29 cellular contexts compared by ENCODE assay signal in the genomic region with DNA sequence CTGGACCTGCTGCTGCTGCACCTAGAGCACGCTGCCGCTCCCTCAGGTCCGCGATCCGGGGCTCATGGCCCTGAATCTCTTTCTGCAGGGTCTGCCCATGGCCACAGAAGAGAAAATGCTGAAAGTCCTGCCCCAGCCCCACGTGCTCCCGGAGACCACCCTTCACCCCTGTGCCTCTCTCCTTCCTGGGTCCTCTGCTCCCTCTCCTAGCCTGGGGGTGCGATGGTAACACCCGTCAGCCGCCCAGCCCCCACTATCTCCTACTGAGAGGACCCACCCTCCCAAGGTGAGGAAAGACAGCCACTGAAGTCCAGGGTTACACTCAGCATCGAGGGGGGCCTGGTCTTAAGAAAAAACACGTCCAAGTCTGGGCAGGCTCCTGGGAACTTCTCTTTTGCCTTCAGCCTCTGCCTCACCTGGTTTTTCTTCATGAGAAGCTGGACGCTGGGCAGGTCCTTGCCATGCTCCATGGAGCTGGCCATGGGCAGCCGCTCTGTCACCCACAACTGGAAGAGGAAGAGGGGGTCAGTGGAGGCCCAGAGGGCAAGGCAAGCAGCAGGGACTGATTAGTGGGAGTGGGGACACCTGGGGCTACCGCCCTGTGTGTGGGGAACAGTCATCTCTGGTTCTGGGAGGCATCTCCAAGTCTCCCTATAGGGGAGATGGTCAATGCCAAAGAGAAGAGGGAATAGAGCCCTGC. TPM values are rescaled to one million over a fixed set of nuclear protein-coding genes. Genes with fewer than 3 reads are reported as not detected.
A peak's percentile ranks its signal among the peaks of the same experiment; 100 is the strongest.
DNase-seq lines count a peak whose midpoint lies in the region; FAIRE-seq and TF ChIP-seq lines count a peak whose summit lies in the region.
"Had no signal": no experiment of that assay in that cellular context is flagged by ENCODE, and none has a peak within 500 bp of the region (broad histone marks: within the 10 kb centered on the region; RNA-seq: fewer than 3 reads in every experiment).

No MANE protein-coding gene starts in this region.

- peaks cover 0 to 7% of the 10 kb centered on the region in 2 experiments for H4K20me1 ChIP-seq in H1 (replicated peaks in 1 of 2; ENCODE audit: control insufficient read depth in 1 of 2, insufficient read depth in 2 of 2, low read length in 2 of 2)

- H3K9me3 ChIP-seq in A673 (ENCODE audit: low read depth, low read length, poor library complexity, severe bottlenecking) (no peaks in the 10 kb centered on the region), H1 (ENCODE audit: insufficient read depth in 2 of 2, low read depth in 1 of 2, low read length in 1 of 2) (no peaks in the 10 kb centered on the region), neuronal stem cell (replicated peaks in 1 of 2; ENCODE audit: control insufficient read depth in 2 of 2, insufficient read depth in 1 of 2, low read depth in 1 of 2, low read length in 2 of 2) (peaks cover 0 to 4% of the 10 kb centered on the region in 2 donors), tibial artery (no peaks in the 10 kb centered on the region)
- H3K9me3 ChIP-seq: Caco-2 had no signal

- no peak overlapping the region for H4K91ac ChIP-seq in H1 (replicated peaks; ENCODE audit: insufficient read length, low read length)
- H4K91ac ChIP-seq in neuronal stem cell (ENCODE audit: low read depth, low read length, poor library complexity), result no peak overlapping the region

- POLR2A ChIA-PET in A673 (lab: Charles Lee; ENCODE audit: low non-redundant PET) (no interaction called here), RWPE1 (lab: Yijun Ruan, JAX; ENCODE audit: low non-redundant PET) (no interaction called here), H1 (lab: Charles Lee; ENCODE audit: partially characterized antibody) (interaction anchor here (0.6 to 1.6 kb wide), 4 partner anchors 9 to 134 kb away, joined by 3 to 4 read pairs (median 4); partner anchors contain the start of gene RBM4B)

- H3K4me2 ChIP-seq in H1 (ENCODE audit: insufficient read depth in 1 of 2, low read depth in 2 of 2, low read length in 2 of 2), result no peak overlapping the region
- H3K4me2 ChIP-seq in neuronal stem cell (ENCODE audit: insufficient read depth, low read length, poor library complexity, severe bottlenecking), result no peak overlapping the region
- H3K4me2 ChIP-seq: PC-9 had no signal

- no peak for TF ChIP-seq POLR2A in H1 (IDR thresholded peaks at IDR 0.05; ENCODE audit: control extremely low read depth in 1 of 2, low read depth in 2 of 2, low read length in 2 of 2)

- H3K18ac ChIP-seq in H1 (ENCODE audit: extremely low read depth, low read length) (no peak overlapping the region), neuronal stem cell (ENCODE audit: low read length) (no peak overlapping the region)

- H3K36me3 ChIP-seq in A673 (ENCODE audit: insufficient read depth, low read length, poor library complexity, severe bottlenecking) (no peaks in the 10 kb centered on the region), H1 (ENCODE audit: control insufficient read depth in 2 of 4, insufficient read depth in 4 of 4, low read length in 3 of 4) (peaks cover 36 to 64% (median 56%) of the 10 kb centered on the region in 4 experiments), neuronal stem cell (replicated peaks in 1 of 2; ENCODE audit: control insufficient read depth in 2 of 2, insufficient read depth in 2 of 2, low read length in 2 of 2) (peaks cover 61 to 84% of the 10 kb centered on the region in 2 donors), tibial artery (peaks cover 0 to 35% (median 0%) of the 10 kb centered on the region in 3 donors)

- H3K27me3 ChIP-seq in A673 (replicated peaks; ENCODE audit: insufficient read depth, low read depth, low read length, poor library complexity) (no peaks in the 10 kb centered on the region), H1 (replicated peaks in 1 of 4; ENCODE audit: control insufficient read depth in 3 of 4, extremely low read depth in 1 of 4, insufficient read depth in 3 of 4, low read length in 3 of 4) (no peaks in the 10 kb centered on the region), neuronal stem cell (ENCODE audit: control insufficient read depth in 3 of 3, insufficient read depth in 3 of 3, low read depth in 1 of 3, low read length in 3 of 3) (no peaks in the 10 kb centered on the region), tibial artery (peaks cover 0 to 5% of the 10 kb centered on the region in 2 donors)

- no peak overlapping the region for H3K27ac ChIP-seq in A673 (ENCODE audit: low read depth, low read length, poor library complexity, severe bottlenecking)
- peak overlapping the region; percentile 88 for H3K27ac ChIP-seq in RWPE1
- H3K27ac ChIP-seq in H1 (ENCODE audit: low read depth, low read length), result no peak overlapping the region
- no peak overlapping the region for H3K27ac ChIP-seq in neuronal stem cell (replicated peaks; ENCODE audit: low read length)
- no peak overlapping the region for H3K27ac ChIP-seq in tibial artery
- H3K27ac ChIP-seq: C4-2B, PC-9 had no signal

- intact Hi-C loops in A673 (cut with micrococcal nuclease; ENCODE audit: unreplicated experiment) (loop anchor here (1.0 to 5.0 kb wide), 3 partner anchors 141 to 284 kb away; partner anchors contain the start of gene C11orf86), tibial artery (cut with DNase I; ENCODE audit: low total_unique reads) (loop anchor here (2.0 kb wide), 1 partner anchor 141 kb away; no protein-coding TSS in a partner anchor)

- no peak for TF ChIP-seq RAD21 in H1 (IDR thresholded peaks at IDR 0.05 in 1 of 2, conservative IDR thresholded peaks at IDR 0.05 in 1 of 2; ENCODE audit: low read depth in 2 of 2, low read length in 2 of 2)

- H2BK5ac ChIP-seq in H1 (ENCODE audit: low read depth, low read length) (no peak overlapping the region), neuronal stem cell (ENCODE audit: low read length) (no peak overlapping the region)

- TF ChIP-seq CTCF in A673 (conservative IDR thresholded peaks at IDR 0.05; ENCODE audit: low read depth, low read length) (no peak), RWPE1 (conservative IDR thresholded peaks at IDR 0.05; ENCODE audit: low read depth) (no peak), H1 (IDR thresholded peaks at IDR 0.05; ENCODE audit: control extremely low read depth in 1 of 3, insufficient read depth in 1 of 3, low read depth in 1 of 3, low read length in 3 of 3) (no peak), tibial artery (IDR thresholded peaks at IDR 0.05) (no peak)

- no peak overlapping the region for H2BK20ac ChIP-seq in H1 (ENCODE audit: low read length)

- H3K4ac ChIP-seq in H1 (replicated peaks; ENCODE audit: insufficient read length, low read depth, low read length), result no peak overlapping the region
- no peak overlapping the region for H3K4ac ChIP-seq in neuronal stem cell (ENCODE audit: low read length)

- H3K79me1 ChIP-seq in H1 (ENCODE audit: low read depth, low read length), result no peaks in the 10 kb centered on the region
- H3K79me1 ChIP-seq in neuronal stem cell (ENCODE audit: low read depth, low read length), result peaks cover 5% of the 10 kb centered on the region

- no peak overlapping the region for H4K5ac ChIP-seq in H1 (ENCODE audit: insufficient read length, low read depth, low read length)

- no peak overlapping the region for H2BK120ac ChIP-seq in H1 (replicated peaks; ENCODE audit: low read depth, low read length)
- H2BK120ac ChIP-seq in neuronal stem cell (ENCODE audit: low read depth, low read length), result no peak overlapping the region

- no peak overlapping the region for H2AFZ ChIP-seq in H1 (ENCODE audit: low read length)
- no peak overlapping the region for H2AFZ ChIP-seq in neuronal stem cell (ENCODE audit: low read length)
- H2AFZ ChIP-seq: PC-9 had no signal

- CTCF ChIA-PET in A673 (lab: Charles Lee), result interaction anchor here (3.1 kb wide), 1 partner anchor 141 kb away, joined by 8 read pairs; no protein-coding TSS in a partner anchor
- CTCF ChIA-PET in RWPE1 (lab: Yijun Ruan, JAX), result interaction anchor here (0.6 to 1.7 kb wide), 5 partner anchors 16 to 297 kb away, joined by 3 to 10 read pairs (median 6); partner anchors contain the start of gene RBM4B
- CTCF ChIA-PET in H1 (lab: Charles Lee; ENCODE audit: partially characterized antibody), result interaction anchor here (0.5 to 7.5 kb wide), 16 partner anchors 7 to 283 kb away, joined by 3 to 90 read pairs (median 4); partner anchors contain the start of gene RCE1

- BruUV-seq in A673 (replicated peaks; lab: Mats Ljungman, UMichigan), result TSS peak; percentile 44

- no peak overlapping the region for H3K9ac ChIP-seq in H1 (replicated peaks in 1 of 4; ENCODE audit: extremely low read depth in 1 of 4, low read depth in 3 of 4, low read length in 3 of 4)
- H3K9ac ChIP-seq in neuronal stem cell (ENCODE audit: low read depth, low read length, poor library complexity), result no peak overlapping the region

- H3K23ac ChIP-seq in H1 (ENCODE audit: insufficient read length) (no peak overlapping the region), neuronal stem cell (ENCODE audit: low read depth, low read length, poor library complexity) (peak overlapping the region; percentile 74)

- no peak overlapping the region for H3K56ac ChIP-seq in H1 (replicated peaks; ENCODE audit: insufficient read length, low read depth, low read length)

- TF ChIP-seq EP300 in H1 (IDR thresholded peaks at IDR 0.05; ENCODE audit: borderline replicate concordance in 1 of 2, low read depth in 2 of 2, low read length in 2 of 2), result no peak

- H3K4me3 ChIP-seq in A673 (ENCODE audit: low read depth, low read length, poor library complexity, severe bottlenecking) (no peak overlapping the region), H1 (ENCODE audit: extremely low read depth in 1 of 4, insufficient read depth in 2 of 4, low read depth in 3 of 4, low read length in 4 of 4) (no peak overlapping the region), neuronal stem cell (ENCODE audit: low read length in 2 of 2) (no peak overlapping the region), tibial artery (no peak overlapping the region)
- H3K4me3 ChIP-seq: PC-9 had no signal

- no peak overlapping the region for H2AK5ac ChIP-seq in H1 (ENCODE audit: low read depth, low read length)
- no peak overlapping the region for H2AK5ac ChIP-seq in neuronal stem cell (ENCODE audit: low read depth, low read length)

- H2BK15ac ChIP-seq in H1 (ENCODE audit: low read length) (no peak overlapping the region), neuronal stem cell (ENCODE audit: low read length) (no peak overlapping the region)

- H4K8ac ChIP-seq in H1 (ENCODE audit: extremely low read depth, insufficient read depth, low read length) (peak overlapping the region; percentile 2; the same call in 1 of the 2 replicates), neuronal stem cell (ENCODE audit: low read depth, low read length) (no peak overlapping the region)

- H3K79me2 ChIP-seq in H1 (ENCODE audit: control insufficient read depth in 1 of 2, insufficient read depth in 2 of 2, low read length in 2 of 2), result no peaks in the 10 kb centered on the region

- H3K23me2 ChIP-seq in H1 (ENCODE audit: low read depth, low read length), result no peaks in the 10 kb centered on the region

- 92% methylated on average over 15 of the region's 15 CpGs; no CpG with 5 or more reads in 1 of the 2 experiments for WGBS in H1 (ENCODE audit: extremely low coverage in 1 of 2, insufficient coverage in 1 of 2, insufficient read length in 1 of 2, insufficient replicate concordance in 2 of 2, low coverage in 1 of 2, low lambda C conversion rate in 2 of 2, missing lambda C conversion rate in 1 of 2), 2 experiments
- WGBS in neuronal stem cell (ENCODE audit: extremely low coverage in 2 of 2, insufficient read length in 2 of 2, insufficient replicate concordance in 1 of 2), 2 donors, result no CpG with 5 or more reads among the region's 15 CpGs

- FAIRE-seq in H1 (lab: Jason Lieb, UNC), result no peak
- FAIRE-seq: GM12891, GM19239, H54, HepG2 had no signal

- H2BK12ac ChIP-seq in H1 (ENCODE audit: low read depth, low read length), result no peak overlapping the region
- H2BK12ac ChIP-seq in neuronal stem cell (ENCODE audit: low read length), result no peak overlapping the region

- DNase-seq in A673 (ENCODE audit: low spot score), result no peak
- DNase-seq in RWPE1 (ENCODE audit: low spot score), result no peak
- DNase-seq in H1 (ENCODE audit: low read depth in 1 of 2, low spot score in 2 of 2), result no peak
- DNase-seq in neuronal stem cell (ENCODE audit: low spot score), result no peak
- DNase-seq in NCI-H2029 treated with DMSO at 0.1 percent for 48 hours (lab: John Stamatoyannopoulos, UW), result no peak
- no peak for DNase-seq in 8988T
- DNase-seq in tibial artery, result no peak
- no peak for DNase-seq in medulla oblongata (ENCODE audit: extremely low spot score)
- DNase-seq: Caco-2; CD8-positive, alpha-beta T cell; DMS 273 treated with DMSO at 0.1 percent for 48 hours; DMS79; EL; GF-D8; Kasumi-1; MV-4-11; NCI-H1105 treated with DMSO at 0.1 percent for 48 hours; NCI-H2029; NCI-H446 treated with DMSO at 0.1 percent for 48 hours; NCI-H526; NCI-H82; NK-92 treated with Interleukin-12 subunit alpha and Interleukin-12 subunit beta, amount 100 ng/mL, for 24 hours; PC-9; SHP77 had no signal

- H3K14ac ChIP-seq in H1 (ENCODE audit: insufficient read length) (no peak overlapping the region), neuronal stem cell (ENCODE audit: low read length) (no peak overlapping the region)

- H3K4me1 ChIP-seq in A673 (ENCODE audit: insufficient read depth, low read length, poor library complexity, severe bottlenecking) (no peaks in the 10 kb centered on the region), H1 (replicated peaks in 1 of 4; ENCODE audit: control insufficient read depth in 3 of 4, insufficient read depth in 4 of 4, low read length in 3 of 4) (peaks cover 0 to 3% (median 1%) of the 10 kb centered on the region in 4 experiments; a peak in 2 of 7 replicates), neuronal stem cell (ENCODE audit: control insufficient read depth in 2 of 2, insufficient read depth in 1 of 2, low read depth in 1 of 2, low read length in 2 of 2) (no peaks in the 10 kb centered on the region), tibial artery (no peaks in the 10 kb centered on the region)

RNA-seq across cellular contexts. Expression of gene RBM4B, which starts 15.8 kb away (rescaled TPM):
- 35.0 and 40.5 TPM in 2 replicates for total RNA-seq in A673 (2021)
- 27.5 and 30.6 TPM in 2 replicates for total RNA-seq in H1 (2021; fragmentation: NEBNext Ultra II Directional; extraction: Animal tissue kit (Norgen Biotek cat#: 25700))
- 19.2 and 30.5 TPM in 2 replicates for polyA plus RNA-seq in H1 (2011; rRNA removed)
- 32.9 TPM for polyA plus RNA-seq in H1 (2011; cell fraction: cytosol; rRNA removed)
- polyA plus RNA-seq in H1 (2011; cell fraction: nucleus; rRNA removed), result 37.4 TPM
- polyA plus RNA-seq in H1 (2012, experiment 1 of 2), result 25.2 to 37.5 TPM (median 29.7 TPM) in 4 replicates
- polyA plus RNA-seq in H1 (2012, experiment 2 of 2), result 7.2 TPM
- polyA plus RNA-seq in H1 (2013, experiment 1 of 2), result 25.9 TPM
- polyA plus RNA-seq in H1 (2013, experiment 2 of 2), result 24.2 TPM
- polyA minus RNA-seq in H1 (2011; rRNA and poly(A)+ RNA removed), result 25.2 and 29.1 TPM in 2 replicates
- polyA minus RNA-seq in H1 (2011; cell fraction: cytosol; rRNA and poly(A)+ RNA removed), result 11.6 TPM
- polyA minus RNA-seq in H1 (2011; cell fraction: nucleus; rRNA and poly(A)+ RNA removed), result 24.8 TPM
- polyA plus RNA-seq in neuronal stem cell (2013, experiment 1 of 2), result 19.8 TPM
- polyA plus RNA-seq in neuronal stem cell (2013, experiment 2 of 2), result 20.3 TPM

RNA-seq across cellular contexts. Expression of gene SPTBN2, which starts 35.5 kb away (rescaled TPM):
- 21.1 and 34.4 TPM in 2 replicates for total RNA-seq in A673 (2021)
- 69.0 and 71.4 TPM in 2 replicates for total RNA-seq in H1 (2021; fragmentation: NEBNext Ultra II Directional; extraction: Animal tissue kit (Norgen Biotek cat#: 25700))
- polyA plus RNA-seq in H1 (2011; rRNA removed), result 19.1 and 25.9 TPM in 2 replicates
- polyA plus RNA-seq in H1 (2011; cell fraction: cytosol; rRNA removed), result 22.8 TPM
- 87.4 TPM for polyA plus RNA-seq in H1 (2011; cell fraction: nucleus; rRNA removed)
- polyA plus RNA-seq in H1 (2012, experiment 1 of 2), result 33.8 to 72.3 TPM (median 66.2 TPM) in 4 replicates
- 35.6 TPM for polyA plus RNA-seq in H1 (2012, experiment 2 of 2)
- 24.5 TPM for polyA plus RNA-seq in H1 (2013, experiment 1 of 2)
- polyA plus RNA-seq in H1 (2013, experiment 2 of 2), result 25.1 TPM
- polyA minus RNA-seq in H1 (2011; rRNA and poly(A)+ RNA removed), result 37.3 and 37.6 TPM in 2 replicates
- 28.1 TPM for polyA minus RNA-seq in H1 (2011; cell fraction: cytosol; rRNA and poly(A)+ RNA removed)
- polyA minus RNA-seq in H1 (2011; cell fraction: nucleus; rRNA and poly(A)+ RNA removed), result 34.3 TPM
- 22.0 TPM for polyA plus RNA-seq in neuronal stem cell (2013, experiment 1 of 2)
- polyA plus RNA-seq in neuronal stem cell (2013, experiment 2 of 2), result 21.8 TPM
- total RNA-seq: CD8-positive, alpha-beta T cell had no signal

RNA-seq across cellular contexts. Expression of gene RBM4, which starts 55.0 kb away (rescaled TPM):
- 238 and 245 TPM in 2 replicates for total RNA-seq in A673 (2021)
- 192 and 201 TPM in 2 replicates for total RNA-seq in H1 (2021; fragmentation: NEBNext Ultra II Directional; extraction: Animal tissue kit (Norgen Biotek cat#: 25700))
- polyA plus RNA-seq in H1 (2011; rRNA removed), result 276 and 330 TPM in 2 replicates
- 251 TPM for polyA plus RNA-seq in H1 (2011; cell fraction: cytosol; rRNA removed)
- 120 TPM for polyA plus RNA-seq in H1 (2011; cell fraction: nucleus; rRNA removed)
- 211 to 279 TPM (median 233 TPM) in 4 replicates for polyA plus RNA-seq in H1 (2012, experiment 1 of 2)
- polyA plus RNA-seq in H1 (2012, experiment 2 of 2), result 264 TPM
- 129 TPM for polyA plus RNA-seq in H1 (2013, experiment 1 of 2)
- 128 TPM for polyA plus RNA-seq in H1 (2013, experiment 2 of 2)
- 233 and 261 TPM in 2 replicates for polyA minus RNA-seq in H1 (2011; rRNA and poly(A)+ RNA removed)
- 68.5 TPM for polyA minus RNA-seq in H1 (2011; cell fraction: cytosol; rRNA and poly(A)+ RNA removed)
- 155 TPM for polyA minus RNA-seq in H1 (2011; cell fraction: nucleus; rRNA and poly(A)+ RNA removed)
- 112 TPM for polyA plus RNA-seq in neuronal stem cell (2013, experiment 1 of 2)
- 115 TPM for polyA plus RNA-seq in neuronal stem cell (2013, experiment 2 of 2)
